Comparison of ENCODE assay signal across 2 cellular contexts in the genomic region with DNA sequence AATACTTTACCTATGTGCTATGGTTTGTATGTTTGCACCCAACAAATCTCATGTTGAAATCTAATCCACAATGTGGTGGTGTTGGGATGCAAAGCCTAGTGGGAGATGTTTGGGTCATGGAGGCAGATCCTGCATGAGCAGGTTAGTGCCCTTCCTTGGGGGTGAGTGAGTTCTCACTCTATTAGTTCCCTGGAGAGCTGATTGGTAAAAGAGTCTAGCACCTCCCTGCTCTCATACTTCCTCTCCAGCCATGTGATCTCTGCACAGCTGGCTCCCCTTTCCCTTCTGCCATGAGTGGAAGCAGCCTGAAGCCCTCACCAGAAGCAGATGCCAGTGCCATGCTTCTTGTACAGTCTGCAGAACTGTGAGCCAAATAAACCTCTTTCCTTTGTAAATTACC.
TF ChIP-seq lines count a peak whose summit lies in the region.

No MANE protein-coding gene starts in this region.

TF ChIP-seq in GM12878, 131 proteins besides CTCF, POLR2A, EP300 and RAD21:
- TF ChIP-seq TCF12 (IDR thresholded peaks at IDR 0.05; ENCODE audit: low read depth, low read length): no peak
- TF ChIP-seq HDAC6 (IDR thresholded peaks at IDR 0.05; ENCODE audit: unreplicated experiment): no peak
- TF ChIP-seq, protein P1, sequence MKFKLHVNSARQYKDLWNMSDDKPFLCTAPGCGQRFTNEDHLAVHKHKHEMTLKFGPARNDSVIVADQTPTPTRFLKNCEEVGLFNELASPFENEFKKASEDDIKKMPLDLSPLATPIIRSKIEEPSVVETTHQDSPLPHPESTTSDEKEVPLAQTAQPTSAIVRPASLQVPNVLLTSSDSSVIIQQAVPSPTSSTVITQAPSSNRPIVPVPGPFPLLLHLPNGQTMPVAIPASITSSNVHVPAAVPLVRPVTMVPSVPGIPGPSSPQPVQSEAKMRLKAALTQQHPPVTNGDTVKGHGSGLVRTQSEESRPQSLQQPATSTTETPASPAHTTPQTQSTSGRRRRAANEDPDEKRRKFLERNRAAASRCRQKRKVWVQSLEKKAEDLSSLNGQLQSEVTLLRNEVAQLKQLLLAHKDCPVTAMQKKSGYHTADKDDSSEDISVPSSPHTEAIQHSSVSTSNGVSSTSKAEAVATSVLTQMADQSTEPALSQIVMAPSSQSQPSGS (IDR thresholded peaks at IDR 0.05; ENCODE audit: low read length): no peak
- TF ChIP-seq, protein P2, sequence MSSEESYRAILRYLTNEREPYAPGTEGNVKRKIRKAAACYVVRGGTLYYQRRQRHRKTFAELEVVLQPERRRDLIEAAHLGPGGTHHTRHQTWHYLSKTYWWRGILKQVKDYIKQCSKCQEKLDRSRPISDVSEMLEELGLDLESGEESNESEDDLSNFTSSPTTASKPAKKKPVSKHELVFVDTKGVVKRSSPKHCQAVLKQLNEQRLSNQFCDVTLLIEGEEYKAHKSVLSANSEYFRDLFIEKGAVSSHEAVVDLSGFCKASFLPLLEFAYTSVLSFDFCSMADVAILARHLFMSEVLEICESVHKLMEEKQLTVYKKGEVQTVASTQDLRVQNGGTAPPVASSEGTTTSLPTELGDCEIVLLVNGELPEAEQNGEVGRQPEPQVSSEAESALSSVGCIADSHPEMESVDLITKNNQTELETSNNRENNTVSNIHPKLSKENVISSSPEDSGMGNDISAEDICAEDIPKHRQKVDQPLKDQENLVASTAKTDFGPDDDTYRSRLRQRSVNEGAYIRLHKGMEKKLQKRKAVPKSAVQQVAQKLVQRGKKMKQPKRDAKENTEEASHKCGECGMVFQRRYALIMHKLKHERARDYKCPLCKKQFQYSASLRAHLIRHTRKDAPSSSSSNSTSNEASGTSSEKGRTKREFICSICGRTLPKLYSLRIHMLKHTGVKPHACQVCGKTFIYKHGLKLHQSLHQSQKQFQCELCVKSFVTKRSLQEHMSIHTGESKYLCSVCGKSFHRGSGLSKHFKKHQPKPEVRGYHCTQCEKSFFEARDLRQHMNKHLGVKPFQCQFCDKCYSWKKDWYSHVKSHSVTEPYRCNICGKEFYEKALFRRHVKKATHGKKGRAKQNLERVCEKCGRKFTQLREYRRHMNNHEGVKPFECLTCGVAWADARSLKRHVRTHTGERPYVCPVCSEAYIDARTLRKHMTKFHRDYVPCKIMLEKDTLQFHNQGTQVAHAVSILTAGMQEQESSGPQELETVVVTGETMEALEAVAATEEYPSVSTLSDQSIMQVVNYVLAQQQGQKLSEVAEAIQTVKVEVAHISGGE (CRISPR knock-in tag; IDR thresholded peaks at IDR 0.05): no peak
- TF ChIP-seq, protein P3, sequence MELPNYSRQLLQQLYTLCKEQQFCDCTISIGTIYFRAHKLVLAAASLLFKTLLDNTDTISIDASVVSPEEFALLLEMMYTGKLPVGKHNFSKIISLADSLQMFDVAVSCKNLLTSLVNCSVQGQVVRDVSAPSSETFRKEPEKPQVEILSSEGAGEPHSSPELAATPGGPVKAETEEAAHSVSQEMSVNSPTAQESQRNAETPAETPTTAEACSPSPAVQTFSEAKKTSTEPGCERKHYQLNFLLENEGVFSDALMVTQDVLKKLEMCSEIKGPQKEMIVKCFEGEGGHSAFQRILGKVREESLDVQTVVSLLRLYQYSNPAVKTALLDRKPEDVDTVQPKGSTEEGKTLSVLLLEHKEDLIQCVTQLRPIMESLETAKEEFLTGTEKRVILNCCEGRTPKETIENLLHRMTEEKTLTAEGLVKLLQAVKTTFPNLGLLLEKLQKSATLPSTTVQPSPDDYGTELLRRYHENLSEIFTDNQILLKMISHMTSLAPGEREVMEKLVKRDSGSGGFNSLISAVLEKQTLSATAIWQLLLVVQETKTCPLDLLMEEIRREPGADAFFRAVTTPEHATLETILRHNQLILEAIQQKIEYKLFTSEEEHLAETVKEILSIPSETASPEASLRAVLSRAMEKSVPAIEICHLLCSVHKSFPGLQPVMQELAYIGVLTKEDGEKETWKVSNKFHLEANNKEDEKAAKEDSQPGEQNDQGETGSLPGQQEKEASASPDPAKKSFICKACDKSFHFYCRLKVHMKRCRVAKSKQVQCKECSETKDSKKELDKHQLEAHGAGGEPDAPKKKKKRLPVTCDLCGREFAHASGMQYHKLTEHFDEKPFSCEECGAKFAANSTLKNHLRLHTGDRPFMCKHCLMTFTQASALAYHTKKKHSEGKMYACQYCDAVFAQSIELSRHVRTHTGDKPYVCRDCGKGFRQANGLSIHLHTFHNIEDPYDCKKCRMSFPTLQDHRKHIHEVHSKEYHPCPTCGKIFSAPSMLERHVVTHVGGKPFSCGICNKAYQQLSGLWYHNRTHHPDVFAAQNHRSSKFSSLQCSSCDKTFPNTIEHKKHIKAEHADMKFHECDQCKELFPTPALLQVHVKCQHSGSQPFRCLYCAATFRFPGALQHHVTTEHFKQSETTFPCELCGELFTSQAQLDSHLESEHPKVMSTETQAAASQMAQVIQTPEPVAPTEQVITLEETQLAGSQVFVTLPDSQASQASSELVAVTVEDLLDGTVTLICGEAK (IDR thresholded peaks at IDR 0.05; ENCODE audit: borderline replicate concordance): no peak
- TF ChIP-seq IKZF2 (IDR thresholded peaks at IDR 0.05): no peak
- TF ChIP-seq ASH2L (IDR thresholded peaks at IDR 0.05; ENCODE audit: borderline replicate concordance, low read depth): no peak
- TF ChIP-seq MEF2B (IDR thresholded peaks at IDR 0.05; ENCODE audit: partially characterized antibody, poor library complexity, severe bottlenecking): no peak
- no peak for TF ChIP-seq KAT2A (conservative IDR thresholded peaks at IDR 0.05; ENCODE audit: control insufficient read depth, low read depth, low read length)
- no peak for TF ChIP-seq CREB1 (IDR thresholded peaks at IDR 0.05; ENCODE audit: low read depth)
- no peak for TF ChIP-seq MEF2A (IDR thresholded peaks at IDR 0.05; ENCODE audit: insufficient read depth, low read depth, low read length)
- TF ChIP-seq SMC3 (IDR thresholded peaks at IDR 0.05; ENCODE audit: borderline replicate concordance, low read length): no peak
- TF ChIP-seq CHD4 (IDR thresholded peaks at IDR 0.05): no peak
- TF ChIP-seq IRF4 (IDR thresholded peaks at IDR 0.05; ENCODE audit: low read depth, low read length): no peak
- TF ChIP-seq, protein P4, sequence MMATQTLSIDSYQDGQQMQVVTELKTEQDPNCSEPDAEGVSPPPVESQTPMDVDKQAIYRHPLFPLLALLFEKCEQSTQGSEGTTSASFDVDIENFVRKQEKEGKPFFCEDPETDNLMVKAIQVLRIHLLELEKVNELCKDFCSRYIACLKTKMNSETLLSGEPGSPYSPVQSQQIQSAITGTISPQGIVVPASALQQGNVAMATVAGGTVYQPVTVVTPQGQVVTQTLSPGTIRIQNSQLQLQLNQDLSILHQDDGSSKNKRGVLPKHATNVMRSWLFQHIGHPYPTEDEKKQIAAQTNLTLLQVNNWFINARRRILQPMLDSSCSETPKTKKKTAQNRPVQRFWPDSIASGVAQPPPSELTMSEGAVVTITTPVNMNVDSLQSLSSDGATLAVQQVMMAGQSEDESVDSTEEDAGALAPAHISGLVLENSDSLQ (IDR thresholded peaks at IDR 0.05): no peak
- TF ChIP-seq NR2C1 (IDR thresholded peaks at IDR 0.05): no peak
- TF ChIP-seq FOS (IDR thresholded peaks at IDR 0.05; ENCODE audit: borderline replicate concordance, extremely low read depth, insufficient read length): no peak
- no peak for TF ChIP-seq TBL1XR1 (IDR thresholded peaks at IDR 0.05; ENCODE audit: low read depth, low read length)
- TF ChIP-seq NRF1 (conservative IDR thresholded peaks at IDR 0.05; ENCODE audit: low read depth, low read length): no peak

TF ChIP-seq in HepG2, 621 proteins besides CTCF, POLR2A, EP300 and RAD21:
- TF ChIP-seq GABPB1 (CRISPR knock-in tag; IDR thresholded peaks at IDR 0.05) (no peak), ZNF230 (CRISPR knock-in tag; IDR thresholded peaks at IDR 0.05) (no peak), PHF8 (CRISPR knock-in tag; IDR thresholded peaks at IDR 0.05) (no peak), ZBTB7A (CRISPR knock-in tag; IDR thresholded peaks at IDR 0.05) (no peak), CREB1 (IDR thresholded peaks at IDR 0.05) (no peak), CREB1 (CRISPR knock-in tag; IDR thresholded peaks at IDR 0.05) (no peak), HES4 (CRISPR knock-in tag; IDR thresholded peaks at IDR 0.05; ENCODE audit: borderline replicate concordance) (no peak), MBNL3 (CRISPR knock-in tag; conservative IDR thresholded peaks at IDR 0.05) (no peak)
- TF ChIP-seq, protein P5, sequence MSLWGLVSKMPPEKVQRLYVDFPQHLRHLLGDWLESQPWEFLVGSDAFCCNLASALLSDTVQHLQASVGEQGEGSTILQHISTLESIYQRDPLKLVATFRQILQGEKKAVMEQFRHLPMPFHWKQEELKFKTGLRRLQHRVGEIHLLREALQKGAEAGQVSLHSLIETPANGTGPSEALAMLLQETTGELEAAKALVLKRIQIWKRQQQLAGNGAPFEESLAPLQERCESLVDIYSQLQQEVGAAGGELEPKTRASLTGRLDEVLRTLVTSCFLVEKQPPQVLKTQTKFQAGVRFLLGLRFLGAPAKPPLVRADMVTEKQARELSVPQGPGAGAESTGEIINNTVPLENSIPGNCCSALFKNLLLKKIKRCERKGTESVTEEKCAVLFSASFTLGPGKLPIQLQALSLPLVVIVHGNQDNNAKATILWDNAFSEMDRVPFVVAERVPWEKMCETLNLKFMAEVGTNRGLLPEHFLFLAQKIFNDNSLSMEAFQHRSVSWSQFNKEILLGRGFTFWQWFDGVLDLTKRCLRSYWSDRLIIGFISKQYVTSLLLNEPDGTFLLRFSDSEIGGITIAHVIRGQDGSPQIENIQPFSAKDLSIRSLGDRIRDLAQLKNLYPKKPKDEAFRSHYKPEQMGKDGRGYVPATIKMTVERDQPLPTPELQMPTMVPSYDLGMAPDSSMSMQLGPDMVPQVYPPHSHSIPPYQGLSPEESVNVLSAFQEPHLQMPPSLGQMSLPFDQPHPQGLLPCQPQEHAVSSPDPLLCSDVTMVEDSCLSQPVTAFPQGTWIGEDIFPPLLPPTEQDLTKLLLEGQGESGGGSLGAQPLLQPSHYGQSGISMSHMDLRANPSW (CRISPR knock-in tag; IDR thresholded peaks at IDR 0.05; ENCODE audit: borderline replicate concordance): no peak
- TF ChIP-seq, protein P6, sequence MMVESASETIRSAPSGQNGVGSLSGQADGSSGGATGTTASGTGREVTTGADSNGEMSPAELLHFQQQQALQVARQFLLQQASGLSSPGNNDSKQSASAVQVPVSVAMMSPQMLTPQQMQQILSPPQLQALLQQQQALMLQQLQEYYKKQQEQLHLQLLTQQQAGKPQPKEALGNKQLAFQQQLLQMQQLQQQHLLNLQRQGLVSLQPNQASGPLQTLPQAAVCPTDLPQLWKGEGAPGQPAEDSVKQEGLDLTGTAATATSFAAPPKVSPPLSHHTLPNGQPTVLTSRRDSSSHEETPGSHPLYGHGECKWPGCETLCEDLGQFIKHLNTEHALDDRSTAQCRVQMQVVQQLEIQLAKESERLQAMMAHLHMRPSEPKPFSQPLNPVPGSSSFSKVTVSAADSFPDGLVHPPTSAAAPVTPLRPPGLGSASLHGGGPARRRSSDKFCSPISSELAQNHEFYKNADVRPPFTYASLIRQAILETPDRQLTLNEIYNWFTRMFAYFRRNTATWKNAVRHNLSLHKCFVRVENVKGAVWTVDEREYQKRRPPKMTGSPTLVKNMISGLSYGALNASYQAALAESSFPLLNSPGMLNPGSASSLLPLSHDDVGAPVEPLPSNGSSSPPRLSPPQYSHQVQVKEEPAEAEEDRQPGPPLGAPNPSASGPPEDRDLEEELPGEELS (CRISPR knock-in tag; IDR thresholded peaks at IDR 0.05): no peak
